In genomic region chr3:4507010-4507596, GRCh38 we compare ENCODE assay signal across 10 cellular contexts. TPM values are rescaled to one million over a fixed set of nuclear protein-coding genes. Genes with fewer than 3 reads are reported as not detected.
DNase-seq lines count a peak whose midpoint lies in the region; ATAC-seq and TF ChIP-seq lines count a peak whose summit lies in the region.
"Had no signal": no experiment of that assay in that cellular context is flagged by ENCODE, and none has a peak within 500 bp of the region (broad histone marks: within the 10 kb centered on the region; RNA-seq: fewer than 3 reads in every experiment).

No MANE protein-coding gene starts in this region.

- no peak for ATAC-seq in CD4-positive, CD25-positive, alpha-beta regulatory T cell (ENCODE audit: low read depth in 2 of 2)
- ATAC-seq in GM21390 (IDR thresholded peaks at IDR 0.05; ENCODE audit: unreplicated experiment) (peak; percentile 18), GM21528 (IDR thresholded peaks at IDR 0.05; ENCODE audit: low FRiP score, unreplicated experiment) (no peak), GM21737 (IDR thresholded peaks at IDR 0.05; ENCODE audit: unreplicated experiment) (no peak)
- ATAC-seq: activated naive CD4-positive, alpha-beta T cell treated with anti-CD3 and anti-CD28 coated beads, Interleukin-2, amount 50 U/mL, for 72 hours had no signal

- H3K9ac ChIP-seq in MM.1S (ENCODE audit: low read length): no peak overlapping the region

- H4K20me1 ChIP-seq in MM.1S (ENCODE audit: insufficient read depth, low read length): no peaks in the 10 kb centered on the region

- peaks cover 16% of the 10 kb centered on the region for H3F3A ChIP-seq in MM.1S (ENCODE audit: insufficient read depth, low read length)

- no peak overlapping the region for H2AFZ ChIP-seq in MM.1S (ENCODE audit: low read length)

- TF ChIP-seq CTCF in MM.1S (IDR thresholded peaks at IDR 0.05; ENCODE audit: low read length): no peak

- H3K79me2 ChIP-seq in MM.1S (ENCODE audit: low read length): no peaks in the 10 kb centered on the region

- no peak for DNase-seq in CD4-positive, CD25-positive, alpha-beta regulatory T cell
- DNase-seq in MM.1S: peak; percentile 26
- DNase-seq in fibroblast of the conjunctiva (ENCODE audit: low read depth): peak; percentile 71
- no peak for DNase-seq in stimulated activated CD4-positive, alpha-beta T cell treated with anti-CD3 and anti-CD28 coated beads, Interleukin-1b, Interleukin-23, amount 100 ng/mL, for 48 hours
- DNase-seq in substantia nigra (lab: John Stamatoyannopoulos, UW): no peak

- no peaks in the 10 kb centered on the region for H3K27me3 ChIP-seq in CD4-positive, CD25-positive, alpha-beta regulatory T cell (ENCODE audit: control insufficient read depth, insufficient read depth, low read length)
- H3K27me3 ChIP-seq in MM.1S (replicated peaks; ENCODE audit: insufficient read depth, low read length): no peaks in the 10 kb centered on the region

- peaks cover 18% of the 10 kb centered on the region for H3K4me1 ChIP-seq in CD4-positive, CD25-positive, alpha-beta regulatory T cell (ENCODE audit: control insufficient read depth, insufficient read depth, low read length, poor library complexity, severe bottlenecking)
- peaks cover 25% of the 10 kb centered on the region for H3K4me1 ChIP-seq in MM.1S (ENCODE audit: low read length)

- peaks cover 5 to 58% (median 33%) of the 10 kb centered on the region in 4 donors for H3K4me1 Mint-ChIP-seq in CD4-positive, CD25-positive, alpha-beta regulatory T cell

- H3K4me3 Mint-ChIP-seq in CD4-positive, CD25-positive, alpha-beta regulatory T cell: peak overlapping the region in 1 of 4 donors; percentile 22

- no peaks in the 10 kb centered on the region for H3K9me3 ChIP-seq in CD4-positive, CD25-positive, alpha-beta regulatory T cell (ENCODE audit: control insufficient read depth in 2 of 2, low read length in 2 of 2)
- no peaks in the 10 kb centered on the region for H3K9me3 ChIP-seq in MM.1S (replicated peaks; ENCODE audit: insufficient read depth, low read length)

- peaks cover 14% of the 10 kb centered on the region for H3K36me3 Mint-ChIP-seq in CD4-positive, CD25-positive, alpha-beta regulatory T cell
- H3K36me3 Mint-ChIP-seq: activated naive CD4-positive, alpha-beta T cell treated with anti-CD3 and anti-CD28 coated beads, Interleukin-2, amount 50 U/mL, for 72 hours had no signal

- no peak overlapping the region; the same call in 1 of the 2 replicates for H3K4me2 ChIP-seq in MM.1S (ENCODE audit: low read depth, low read length)

- H3K4me3 ChIP-seq in CD4-positive, CD25-positive, alpha-beta regulatory T cell (ENCODE audit: low read depth, low read length): no peak overlapping the region
- H3K4me3 ChIP-seq in MM.1S (ENCODE audit: low read length): no peak overlapping the region

- no peaks in the 10 kb centered on the region for H3K36me3 ChIP-seq in CD4-positive, CD25-positive, alpha-beta regulatory T cell (ENCODE audit: control insufficient read depth, insufficient read depth, low read length)
- H3K36me3 ChIP-seq in MM.1S (replicated peaks; ENCODE audit: insufficient read depth, low read length): no peaks in the 10 kb centered on the region

- H3K27me3 Mint-ChIP-seq in CD4-positive, CD25-positive, alpha-beta regulatory T cell: no peaks in the 10 kb centered on the region

- no peaks in the 10 kb centered on the region for H3K9me3 Mint-ChIP-seq in CD4-positive, CD25-positive, alpha-beta regulatory T cell
- H3K9me3 Mint-ChIP-seq: activated naive CD4-positive, alpha-beta T cell treated with anti-CD3 and anti-CD28 coated beads, Interleukin-2, amount 50 U/mL, for 72 hours had no signal

- H3K9me2 ChIP-seq in MM.1S (replicated peaks; ENCODE audit: insufficient read depth, low read length): no peaks in the 10 kb centered on the region

- peak overlapping the region in 2 of 3 donors; percentile 4 to 13 for H3K27ac Mint-ChIP-seq in CD4-positive, CD25-positive, alpha-beta regulatory T cell
- H3K27ac Mint-ChIP-seq: activated naive CD4-positive, alpha-beta T cell treated with anti-CD3 and anti-CD28 coated beads, Interleukin-2, amount 50 U/mL, for 72 hours; progenitor cell of endocrine pancreas had no signal

- H3K27ac ChIP-seq in CD4-positive, CD25-positive, alpha-beta regulatory T cell (ENCODE audit: insufficient read depth, low read length, poor library complexity, severe bottlenecking): no peak overlapping the region
- H3K27ac ChIP-seq in MM.1S (ENCODE audit: low read length) (0 out of 2 replicates have a peak overlapping the region, but pooled peaks have one; percentile 16), substantia nigra (ENCODE audit: low read depth, low read length, poor library complexity, severe bottlenecking) (no peak overlapping the region)

RNA-seq across cellular contexts. Expression of gene ITPR1, which starts 14.0 kb away (rescaled TPM):
- 97.5 TPM for total RNA-seq in CD4-positive, CD25-positive, alpha-beta regulatory T cell
- 10 to 100 TPM in 1 of 4 donors, 1 to 10 TPM in 3; 6.9 to 11.1 (median 8.6) TPM for polyA plus RNA-seq in CD4-positive, CD25-positive, alpha-beta regulatory T cell

RNA-seq across cellular contexts. Expression of gene SUMF1, which starts 40.0 kb away (rescaled TPM):
- 10.5 TPM for total RNA-seq in CD4-positive, CD25-positive, alpha-beta regulatory T cell
- 10 to 100 TPM; 21.2 to 28.0 (median 23.3) TPM for polyA plus RNA-seq in CD4-positive, CD25-positive, alpha-beta regulatory T cell

Comparison
In these comparisons a context has a peak if more than half of its experiments do, and no peak if none do; other contexts are left out.
1. DNase-seq: peak in MM.1S (single experiment) and fibroblast of the conjunctiva (single experiment); none in CD4-positive, CD25-positive, alpha-beta regulatory T cell (0 of 3), stimulated activated CD4-positive, alpha-beta T cell treated with anti-CD3 and anti-CD28 coated beads, Interleukin-1b, Interleukin-23, amount 100 ng/mL, for 48 hours (single experiment) and substantia nigra (0 of 49).